ENCODE assay signal across 7 cellular contexts in genomic region chr12:65881965-65882413, GRCh38. TPM values are rescaled to one million over a fixed set of nuclear protein-coding genes. Genes with fewer than 3 reads are reported as not detected.
DNase-seq lines count a peak whose midpoint lies in the region; ATAC-seq and TF ChIP-seq lines count a peak whose summit lies in the region.

No MANE protein-coding gene starts in this region.

- ATAC-seq in HG03439 (IDR thresholded peaks at IDR 0.05; ENCODE audit: unreplicated experiment) (no peak), HG03135 (IDR thresholded peaks at IDR 0.05; ENCODE audit: unreplicated experiment) (no peak)

- no peak overlapping the region for H3K27ac ChIP-seq in stomach smooth muscle (ENCODE audit: low read length)

- peaks cover 20% of the 10 kb centered on the region for H3K4me1 ChIP-seq in stomach smooth muscle (ENCODE audit: control insufficient read depth, insufficient read depth, low read length)

- 18 to 30% methylated on average over 11 to 15 of the region's 15 CpGs for WGBS in lower leg skin, 2 donors

- in situ Hi-C loops in KBM-7 (cut with MboI; ENCODE audit: low pct_unique_long_range_greater_than_20kb, low sequenced_read_pairs): no loop called here

- H3K36me3 ChIP-seq in stomach smooth muscle (ENCODE audit: control insufficient read depth in 2 of 2, insufficient read depth in 2 of 2, low read length in 2 of 2): no peaks in the 10 kb centered on the region

- no peaks in the 10 kb centered on the region for H3K9me3 ChIP-seq in stomach smooth muscle (ENCODE audit: control insufficient read depth in 2 of 2, low read length in 2 of 2)

- peak overlapping the region; percentile 5 for H3K4me3 ChIP-seq in lower leg skin (ENCODE audit: low read depth, poor library complexity, severe bottlenecking)
- peak overlapping the region; percentile 67 to 74 for H3K4me3 ChIP-seq in stomach smooth muscle (ENCODE audit: low read length in 2 of 2)

- no peak for TF ChIP-seq POLR2A in lower leg skin (IDR thresholded peaks at IDR 0.05)

- H3K9ac ChIP-seq in stomach smooth muscle (ENCODE audit: low read length in 2 of 2): peak overlapping the region in 1 of 2 donors; percentile 29

- H3K27me3 ChIP-seq in stomach smooth muscle (ENCODE audit: control insufficient read depth in 1 of 2, insufficient read depth in 2 of 2, low read length in 2 of 2): no peaks in the 10 kb centered on the region

- DNase-seq in KBM-7: peak; percentile 91
- peak; percentile 75 for DNase-seq in cerebellum (ENCODE audit: low spot score)
- DNase-seq in lower leg skin (ENCODE audit: low spot score in 2 of 2): peak; percentile 89 to 97
- DNase-seq in NCI-H1694 treated with DMSO at 0.1 percent for 48 hours (lab: John Stamatoyannopoulos, UW): no peak

- TF ChIP-seq CTCF in lower leg skin (IDR thresholded peaks at IDR 0.05): no peak

- intact Hi-C loops in lower leg skin (cut with DNase I; ENCODE audit: low total_unique reads): no loop called here

RNA-seq across cellular contexts. Expression of gene HMGA2, which starts 57.7 kb away (rescaled TPM):
- total RNA-seq in cerebellum (6.1 TPM), lower leg skin (under 1 TPM in 1 of 4 donors, not detected in 3; 0.23 TPM)
